In genomic region chr16:68113059-68113757, GRCh38 we compare ENCODE assay signal across 1 cellular context.
TF ChIP-seq lines count a peak whose summit lies in the region.

No MANE protein-coding gene starts in this region.

TF ChIP-seq in HepG2, 621 proteins besides CTCF, POLR2A, EP300 and RAD21 (continued from another document and continues in another):
- TF ChIP-seq TFAP4 (IDR thresholded peaks at IDR 0.05; ENCODE audit: borderline replicate concordance, low read depth): 0 out of 2 replicates have a peak, but pooled peaks have one; percentile 6
- TF ChIP-seq CREM (IDR thresholded peaks at IDR 0.05): peak; percentile 93
- TF ChIP-seq CREM (CRISPR knock-in tag; IDR thresholded peaks at IDR 0.05): no peak
- peak; percentile 97 for TF ChIP-seq SOX5 (CRISPR knock-in tag; IDR thresholded peaks at IDR 0.05; ENCODE audit: borderline replicate concordance)
- TF ChIP-seq ZNF367 (CRISPR knock-in tag; IDR thresholded peaks at IDR 0.05; ENCODE audit: borderline replicate concordance): no peak
- no peak for TF ChIP-seq ZNF772 (CRISPR knock-in tag; IDR thresholded peaks at IDR 0.05)
- TF ChIP-seq ZNF567 (CRISPR knock-in tag; IDR thresholded peaks at IDR 0.05; ENCODE audit: borderline replicate concordance): 0 out of 2 replicates have a peak, but pooled peaks have one; percentile 21
- no peak for TF ChIP-seq ZNF329 (CRISPR knock-in tag; IDR thresholded peaks at IDR 0.05; ENCODE audit: low read depth)
- TF ChIP-seq JDP2 (CRISPR knock-in tag; IDR thresholded peaks at IDR 0.05; ENCODE audit: borderline replicate concordance): no peak
- peak; percentile 94 for TF ChIP-seq PPARG (CRISPR knock-in tag; conservative IDR thresholded peaks at IDR 0.05)
- TF ChIP-seq, protein P1, sequence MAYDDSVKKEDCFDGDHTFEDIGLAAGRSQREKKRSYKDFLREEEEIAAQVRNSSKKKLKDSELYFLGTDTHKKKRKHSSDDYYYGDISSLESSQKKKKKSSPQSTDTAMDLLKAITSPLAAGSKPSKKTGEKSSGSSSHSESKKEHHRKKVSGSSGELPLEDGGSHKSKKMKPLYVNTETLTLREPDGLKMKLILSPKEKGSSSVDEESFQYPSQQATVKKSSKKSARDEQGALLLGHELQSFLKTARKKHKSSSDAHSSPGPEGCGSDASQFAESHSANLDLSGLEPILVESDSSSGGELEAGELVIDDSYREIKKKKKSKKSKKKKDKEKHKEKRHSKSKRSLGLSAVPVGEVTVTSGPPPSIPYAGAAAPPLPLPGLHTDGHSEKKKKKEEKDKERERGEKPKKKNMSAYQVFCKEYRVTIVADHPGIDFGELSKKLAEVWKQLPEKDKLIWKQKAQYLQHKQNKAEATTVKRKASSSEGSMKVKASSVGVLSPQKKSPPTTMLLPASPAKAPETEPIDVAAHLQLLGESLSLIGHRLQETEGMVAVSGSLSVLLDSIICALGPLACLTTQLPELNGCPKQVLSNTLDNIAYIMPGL (CRISPR knock-in tag; IDR thresholded peaks at IDR 0.05; ENCODE audit: borderline replicate concordance in 1 of 2, low read depth in 1 of 2): no peak; a peak in 1 of 4 replicates
- peak; percentile 51; the same call in 1 of the 2 replicates for TF ChIP-seq KDM4B (CRISPR knock-in tag; IDR thresholded peaks at IDR 0.05)
- TF ChIP-seq ZNF484 (CRISPR knock-in tag; IDR thresholded peaks at IDR 0.05; ENCODE audit: borderline replicate concordance, low read depth): no peak
- TF ChIP-seq DPF2 (CRISPR knock-in tag; IDR thresholded peaks at IDR 0.05; ENCODE audit: borderline replicate concordance, low read depth): peak; percentile 94
- TF ChIP-seq, protein P2, sequence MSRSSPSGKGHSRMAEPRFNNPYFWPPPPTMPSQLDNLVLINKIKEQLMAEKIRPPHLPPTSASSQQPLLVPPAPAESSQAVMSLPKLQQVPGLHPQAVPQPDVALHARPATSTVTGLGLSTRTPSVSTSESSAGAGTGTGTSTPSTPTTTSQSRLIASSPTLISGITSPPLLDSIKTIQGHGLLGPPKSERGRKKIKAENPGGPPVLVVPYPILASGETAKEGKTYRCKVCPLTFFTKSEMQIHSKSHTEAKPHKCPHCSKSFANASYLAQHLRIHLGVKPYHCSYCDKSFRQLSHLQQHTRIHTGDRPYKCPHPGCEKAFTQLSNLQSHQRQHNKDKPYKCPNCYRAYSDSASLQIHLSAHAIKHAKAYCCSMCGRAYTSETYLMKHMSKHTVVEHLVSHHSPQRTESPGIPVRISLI (CRISPR knock-in tag; IDR thresholded peaks at IDR 0.05; ENCODE audit: borderline replicate concordance): peak; percentile 14; the same call in 1 of the 2 replicates
- TF ChIP-seq STAT6 (CRISPR knock-in tag; IDR thresholded peaks at IDR 0.05; ENCODE audit: borderline replicate concordance): no peak; the same call in 1 of the 2 replicates
- TF ChIP-seq RNF2 (conservative IDR thresholded peaks at IDR 0.05; ENCODE audit: low read depth): no peak
- TF ChIP-seq, protein P3, sequence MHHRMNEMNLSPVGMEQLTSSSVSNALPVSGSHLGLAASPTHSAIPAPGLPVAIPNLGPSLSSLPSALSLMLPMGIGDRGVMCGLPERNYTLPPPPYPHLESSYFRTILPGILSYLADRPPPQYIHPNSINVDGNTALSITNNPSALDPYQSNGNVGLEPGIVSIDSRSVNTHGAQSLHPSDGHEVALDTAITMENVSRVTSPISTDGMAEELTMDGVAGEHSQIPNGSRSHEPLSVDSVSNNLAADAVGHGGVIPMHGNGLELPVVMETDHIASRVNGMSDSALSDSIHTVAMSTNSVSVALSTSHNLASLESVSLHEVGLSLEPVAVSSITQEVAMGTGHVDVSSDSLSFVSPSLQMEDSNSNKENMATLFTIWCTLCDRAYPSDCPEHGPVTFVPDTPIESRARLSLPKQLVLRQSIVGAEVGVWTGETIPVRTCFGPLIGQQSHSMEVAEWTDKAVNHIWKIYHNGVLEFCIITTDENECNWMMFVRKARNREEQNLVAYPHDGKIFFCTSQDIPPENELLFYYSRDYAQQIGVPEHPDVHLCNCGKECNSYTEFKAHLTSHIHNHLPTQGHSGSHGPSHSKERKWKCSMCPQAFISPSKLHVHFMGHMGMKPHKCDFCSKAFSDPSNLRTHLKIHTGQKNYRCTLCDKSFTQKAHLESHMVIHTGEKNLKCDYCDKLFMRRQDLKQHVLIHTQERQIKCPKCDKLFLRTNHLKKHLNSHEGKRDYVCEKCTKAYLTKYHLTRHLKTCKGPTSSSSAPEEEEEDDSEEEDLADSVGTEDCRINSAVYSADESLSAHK (CRISPR knock-in tag; IDR thresholded peaks at IDR 0.05; ENCODE audit: borderline replicate concordance): no peak
- TF ChIP-seq SIN3B (IDR thresholded peaks at IDR 0.05; ENCODE audit: low read length): no peak
- TF ChIP-seq YY1 (IDR thresholded peaks at IDR 0.05; ENCODE audit: insufficient read depth, insufficient replicate concordance, low read depth, low read length): peak; percentile 84
- no peak for TF ChIP-seq PRDM15 (CRISPR knock-in tag; IDR thresholded peaks at IDR 0.05)
- TF ChIP-seq ZNF224 (CRISPR knock-in tag; IDR thresholded peaks at IDR 0.05): no peak
- TF ChIP-seq RBM39 (IDR thresholded peaks at IDR 0.05; ENCODE audit: low read depth, low read length, poor library complexity, severe bottlenecking): no peak
- TF ChIP-seq ZNF761 (CRISPR knock-in tag; conservative IDR thresholded peaks at IDR 0.05): no peak
- no peak for TF ChIP-seq NFIB (CRISPR knock-in tag; IDR thresholded peaks at IDR 0.05; ENCODE audit: borderline replicate concordance)
- no peak for TF ChIP-seq ZNF326 (CRISPR knock-in tag; IDR thresholded peaks at IDR 0.05; ENCODE audit: borderline replicate concordance)
- TF ChIP-seq ATF3 (CRISPR knock-in tag; IDR thresholded peaks at IDR 0.05): no peak
- no peak for TF ChIP-seq GPN1 (CRISPR knock-in tag; IDR thresholded peaks at IDR 0.05; ENCODE audit: borderline replicate concordance)
- TF ChIP-seq ZFP36L1 (CRISPR knock-in tag; IDR thresholded peaks at IDR 0.05): peak; percentile 78; the same call in 1 of the 2 replicates
- peak; percentile 63; the same call in 1 of the 2 replicates for TF ChIP-seq POGZ (CRISPR knock-in tag; IDR thresholded peaks at IDR 0.05)
- no peak for TF ChIP-seq MATR3 (CRISPR knock-in tag; IDR thresholded peaks at IDR 0.05)
- no peak for TF ChIP-seq SRSF4 (IDR thresholded peaks at IDR 0.05; ENCODE audit: low read depth, low read length, poor library complexity, severe bottlenecking)
- peak; percentile 46; the same call in 1 of the 2 replicates for TF ChIP-seq DRAP1 (CRISPR knock-in tag; IDR thresholded peaks at IDR 0.05)
- TF ChIP-seq KLF11 (CRISPR knock-in tag; IDR thresholded peaks at IDR 0.05): no peak
- TF ChIP-seq RARA (CRISPR knock-in tag; IDR thresholded peaks at IDR 0.05): peak; percentile 86
- peak; percentile 90 for TF ChIP-seq NFIC (IDR thresholded peaks at IDR 0.05; ENCODE audit: low read length)
- TF ChIP-seq CBX5 (CRISPR knock-in tag; IDR thresholded peaks at IDR 0.05; ENCODE audit: borderline replicate concordance): 0 out of 2 replicates have a peak, but pooled peaks have one; percentile 17
- TF ChIP-seq, protein P4, sequence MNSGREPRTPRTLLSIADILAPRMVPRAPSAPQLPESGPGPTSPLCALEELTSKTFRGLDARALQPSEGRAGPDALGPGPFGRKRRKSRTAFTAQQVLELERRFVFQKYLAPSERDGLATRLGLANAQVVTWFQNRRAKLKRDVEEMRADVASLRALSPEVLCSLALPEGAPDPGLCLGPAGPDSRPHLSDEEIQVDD (CRISPR knock-in tag; IDR thresholded peaks at IDR 0.05; ENCODE audit: borderline replicate concordance): no peak
- TF ChIP-seq ETV5 (CRISPR knock-in tag; IDR thresholded peaks at IDR 0.05; ENCODE audit: borderline replicate concordance): peak; percentile 61; the same call in 1 of the 2 replicates
- peak; percentile 52; the same call in 1 of the 2 replicates for TF ChIP-seq KMT2B (CRISPR knock-in tag; IDR thresholded peaks at IDR 0.05)
- TF ChIP-seq ZNF460 (CRISPR knock-in tag; IDR thresholded peaks at IDR 0.05; ENCODE audit: borderline replicate concordance): no peak; the same call in 1 of the 2 replicates
- TF ChIP-seq REPIN1 (CRISPR knock-in tag; IDR thresholded peaks at IDR 0.05; ENCODE audit: borderline replicate concordance, low read depth): peak; percentile 87; the same call in 1 of the 2 replicates
- no peak for TF ChIP-seq DBP (CRISPR knock-in tag; IDR thresholded peaks at IDR 0.05; ENCODE audit: not compliant biosample characterization)
- TF ChIP-seq ZNF235 (CRISPR knock-in tag; IDR thresholded peaks at IDR 0.05; ENCODE audit: borderline replicate concordance): no peak
- TF ChIP-seq ZNF20 (CRISPR knock-in tag; IDR thresholded peaks at IDR 0.05): no peak
- no peak for TF ChIP-seq ZNF891 (CRISPR knock-in tag; IDR thresholded peaks at IDR 0.05)
- TF ChIP-seq NBN (conservative IDR thresholded peaks at IDR 0.05): 0 out of 2 replicates have a peak, but pooled peaks have one; percentile 58
- TF ChIP-seq, protein P5, sequence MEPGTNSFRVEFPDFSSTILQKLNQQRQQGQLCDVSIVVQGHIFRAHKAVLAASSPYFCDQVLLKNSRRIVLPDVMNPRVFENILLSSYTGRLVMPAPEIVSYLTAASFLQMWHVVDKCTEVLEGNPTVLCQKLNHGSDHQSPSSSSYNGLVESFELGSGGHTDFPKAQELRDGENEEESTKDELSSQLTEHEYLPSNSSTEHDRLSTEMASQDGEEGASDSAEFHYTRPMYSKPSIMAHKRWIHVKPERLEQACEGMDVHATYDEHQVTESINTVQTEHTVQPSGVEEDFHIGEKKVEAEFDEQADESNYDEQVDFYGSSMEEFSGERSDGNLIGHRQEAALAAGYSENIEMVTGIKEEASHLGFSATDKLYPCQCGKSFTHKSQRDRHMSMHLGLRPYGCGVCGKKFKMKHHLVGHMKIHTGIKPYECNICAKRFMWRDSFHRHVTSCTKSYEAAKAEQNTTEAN (CRISPR knock-in tag; conservative IDR thresholded peaks at IDR 0.05): no peak
- 0 out of 2 replicates have a peak, but pooled peaks have one; percentile 29 for TF ChIP-seq MXD4 (CRISPR knock-in tag; IDR thresholded peaks at IDR 0.05)
- TF ChIP-seq HNRNPK (IDR thresholded peaks at IDR 0.05; ENCODE audit: low read depth, low read length, poor library complexity, severe bottlenecking): no peak
- TF ChIP-seq AKAP8 (CRISPR knock-in tag; IDR thresholded peaks at IDR 0.05): no peak
- TF ChIP-seq NKX3-1 (CRISPR knock-in tag; IDR thresholded peaks at IDR 0.05): 0 out of 2 replicates have a peak, but pooled peaks have one; percentile 45
- peak; percentile 59; the same call in 1 of the 2 replicates for TF ChIP-seq HHEX (CRISPR knock-in tag; IDR thresholded peaks at IDR 0.05)
